Comparison of ENCODE assay signal across 8 cellular contexts in genomic region chr6:3251462-3252314, GRCh38. TPM values are rescaled to one million over a fixed set of nuclear protein-coding genes. Genes with fewer than 3 reads are reported as not detected.
DNase-seq lines count a peak whose midpoint lies in the region; TF ChIP-seq lines count a peak whose summit lies in the region.

No MANE protein-coding gene starts in this region.

- H3K27me3 ChIP-seq in H7 (ENCODE audit: control insufficient read depth, insufficient read depth, low read length) (peaks cover 6% of the 10 kb centered on the region), SU-DHL-6 (ENCODE audit: low read length) (no peaks in the 10 kb centered on the region; the same call in 1 of the 2 replicates), cardiac muscle cell (peaks cover 5% of the 10 kb centered on the region), vagina (no peaks in the 10 kb centered on the region)

- no peak overlapping the region for H3K4me3 ChIP-seq in H7 (ENCODE audit: insufficient read depth, low read depth, low read length)
- no peak overlapping the region for H3K4me3 ChIP-seq in SU-DHL-6 (ENCODE audit: insufficient read depth, low read length, poor library complexity, severe bottlenecking)
- no peak overlapping the region for H3K4me3 ChIP-seq in cardiac muscle cell
- H3K4me3 ChIP-seq in vagina: peak overlapping the region in 1 of 2 donors; percentile 16

- intact Hi-C loops in vagina (cut with DNase I): no loop called here

- no peak overlapping the region for H2AFZ ChIP-seq in SU-DHL-6 (ENCODE audit: low read depth, low read length, severe bottlenecking)

- H3K9me2 ChIP-seq in SU-DHL-6 (replicated peaks; ENCODE audit: insufficient read depth, low read length): no peaks in the 10 kb centered on the region

- no peaks in the 10 kb centered on the region for H3F3A ChIP-seq in SU-DHL-6 (ENCODE audit: insufficient read depth)

- H4K20me1 ChIP-seq in SU-DHL-6 (ENCODE audit: low read depth, low read length): no peaks in the 10 kb centered on the region

- TF ChIP-seq CTCF in SU-DHL-6 (IDR thresholded peaks at IDR 0.05; ENCODE audit: insufficient read depth, low read length, poor library complexity, severe bottlenecking) (peak; percentile 99), cardiac muscle cell (IDR thresholded peaks at IDR 0.05; ENCODE audit: low read depth, low read length) (peak; percentile 99), vagina (IDR thresholded peaks at IDR 0.05) (peak; percentile 92 to 96 (median 95))

- H3K27ac ChIP-seq in SU-DHL-6 (ENCODE audit: low read depth, low read length) (no peak overlapping the region), cardiac muscle cell (no peak overlapping the region), vagina (no peak overlapping the region)

- no peak overlapping the region for H3K4me2 ChIP-seq in SU-DHL-6 (ENCODE audit: low read depth, low read length, poor library complexity, severe bottlenecking)

- H3K9ac ChIP-seq in SU-DHL-6 (ENCODE audit: low read length): no peak overlapping the region

- H3K9me3 ChIP-seq in SU-DHL-6 (ENCODE audit: insufficient read depth, low read length): no peaks in the 10 kb centered on the region
- H3K9me3 ChIP-seq in cardiac muscle cell (ENCODE audit: low read depth): no peaks in the 10 kb centered on the region
- H3K9me3 ChIP-seq in vagina: no peaks in the 10 kb centered on the region

- H3K36me3 ChIP-seq in H7 (replicated peaks; ENCODE audit: control insufficient read depth, insufficient read depth, low read length): no peaks in the 10 kb centered on the region
- H3K36me3 ChIP-seq in SU-DHL-6 (ENCODE audit: low read length): no peaks in the 10 kb centered on the region
- H3K36me3 ChIP-seq in cardiac muscle cell: no peaks in the 10 kb centered on the region
- no peaks in the 10 kb centered on the region for H3K36me3 ChIP-seq in vagina

- no peak for TF ChIP-seq POLR2A in vagina (IDR thresholded peaks at IDR 0.05)

- H3K79me2 ChIP-seq in SU-DHL-6 (ENCODE audit: insufficient read depth, low read length): no peaks in the 10 kb centered on the region

- DNase-seq in DMS114 treated with DMSO at 0.1 percent for 48 hours (lab: John Stamatoyannopoulos, UW; ENCODE audit: unreplicated experiment) (peak; percentile 85), H7 (peak; percentile 93), NCI-H128 (lab: John Stamatoyannopoulos, UW; ENCODE audit: unreplicated experiment) (peak; percentile 75), cardiac muscle cell (ENCODE audit: low read depth in 1 of 2, low spot score in 1 of 2) (peak; percentile 80 to 87), renal cortical epithelial cell (ENCODE audit: low read depth) (peak; percentile 62), vagina (ENCODE audit: extremely low spot score in 2 of 2) (no peak)
- DNase-seq in activated naive CD8-positive, alpha-beta T cell treated with anti-CD3 and anti-CD28 coated beads, Interleukin-2, amount 50 U/mL, for 16 hours (ENCODE audit: low read depth, low spot score): peak; percentile 53

- H3K4me1 ChIP-seq in cardiac muscle cell (ENCODE audit: low read depth): no peaks in the 10 kb centered on the region
- H3K4me1 ChIP-seq in vagina: peaks cover 28% of the 10 kb centered on the region

RNA-seq across cellular contexts. Expression of gene PSMG4, which starts 7.1 kb away (rescaled TPM):
- total RNA-seq in H7 (2014; rRNA removed; shearing (Covaris generic)): 20.9 and 37.9 TPM in 2 replicates
- 22.2 and 23.3 TPM in 2 replicates for total RNA-seq in cardiac muscle cell
- 32.6 and 44.0 TPM in 2 replicates for polyA plus RNA-seq in cardiac muscle cell
- 13.1 and 24.8 TPM in 2 replicates for total RNA-seq in renal cortical epithelial cell
- total RNA-seq in vagina: 25.0 TPM

RNA-seq across cellular contexts. Expression of gene TUBB2B, which starts 24.2 kb away (rescaled TPM):
- total RNA-seq in H7 (2014; rRNA removed; shearing (Covaris generic)): 1,817 and 1,848 TPM in 2 replicates
- total RNA-seq in cardiac muscle cell: 57.6 and 83.9 TPM in 2 replicates
- 27.9 and 29.8 TPM in 2 replicates for polyA plus RNA-seq in cardiac muscle cell
- total RNA-seq in renal cortical epithelial cell: 21.6 and 53.5 TPM in 2 replicates
- total RNA-seq in vagina: 6.9 TPM

Comparison
In these comparisons a context has a peak if more than half of its experiments do, and no peak if none do; other contexts are left out.
1. DNase-seq: peak in DMS114 treated with DMSO at 0.1 percent for 48 hours (single experiment), H7 (single experiment), NCI-H128 (single experiment), activated naive CD8-positive, alpha-beta T cell treated with anti-CD3 and anti-CD28 coated beads, Interleukin-2, amount 50 U/mL, for 16 hours (single experiment), cardiac muscle cell (2 of 2) and renal cortical epithelial cell (single experiment); none in vagina (0 of 2).
2. RNA of gene TUBB2B, which starts 24.2 kb away (total RNA-seq): 1,817 to 1,848 TPM in H7; 57.6 to 83.9 TPM in cardiac muscle cell, 21.6 to 53.5 TPM in renal cortical epithelial cell and 6.9 TPM in vagina (single experiment); every median in the first group is over 10 times any median in the second.
3. Peak in every context shown above with its lines, with median percentiles within 50 percentile points of each other: CTCF ChIP-seq.